Comparison of ENCODE assay signal across 20 cellular contexts in the genomic region with DNA sequence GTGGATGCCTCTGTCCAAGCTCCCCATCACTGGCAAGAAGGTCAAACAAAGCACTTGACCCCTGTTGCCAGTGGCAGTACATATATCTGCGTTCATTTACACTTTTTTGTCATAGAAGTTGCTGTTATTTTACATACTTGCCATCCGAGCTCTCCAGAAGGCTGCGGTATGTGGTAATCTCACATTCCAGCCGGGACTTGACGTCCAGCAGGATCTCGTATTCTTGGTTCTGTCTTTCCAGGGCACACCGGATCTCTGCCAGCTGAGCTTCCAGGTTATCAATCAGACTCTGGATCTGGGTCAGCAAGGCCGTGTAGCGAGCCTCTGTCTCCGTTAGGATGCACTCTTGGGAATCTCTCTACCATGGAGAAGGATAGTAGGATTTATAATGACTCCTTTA. TPM values are rescaled to one million over a fixed set of nuclear protein-coding genes. Genes with fewer than 3 reads are reported as not detected.
DNase-seq lines count a peak whose midpoint lies in the region; ATAC-seq, FAIRE-seq and TF ChIP-seq lines count a peak whose summit lies in the region.
"Had no signal": no experiment of that assay in that cellular context is flagged by ENCODE, and none has a peak within 500 bp of the region (broad histone marks: within the 10 kb centered on the region; RNA-seq: fewer than 3 reads in every experiment).

No MANE protein-coding gene starts in this region.

- DNase-seq in NCI-H226 = peak; percentile 50
- no peak for DNase-seq in H1 (ENCODE audit: low read depth in 1 of 2, low spot score in 2 of 2)
- peak; percentile 35 for DNase-seq in lung (ENCODE audit: low spot score)
- DNase-seq in globus pallidus (ENCODE audit: low spot score) = no peak
- DNase-seq in foreskin fibroblast = no peak
- DNase-seq in LoVo (ENCODE audit: low spot score) = no peak
- DNase-seq in NCI-H82 treated with DMSO at 0.1 percent for 48 hours (lab: John Stamatoyannopoulos, UW; ENCODE audit: unreplicated experiment) = no peak
- DNase-seq: activated CD4-positive, alpha-beta T cell treated with anti-CD3 and anti-CD28 coated beads for 36 hours; activated T-cell treated with anti-CD3 and anti-CD28 coated beads, Interleukin-2, amount 50 U/mL, for 4 hours; HCEC 1CT; heart right ventricle; left colon; MG63; naive thymus-derived CD8-positive, alpha-beta T cell; NCI-H2171 treated with DMSO at 0.1 percent for 48 hours; NCI-H526; RPMI8226; T-helper 17 cell had no signal

- no peak overlapping the region for H2BK120ac ChIP-seq in H1 (replicated peaks; ENCODE audit: low read depth, low read length)

- H4K8ac ChIP-seq in H1 (ENCODE audit: extremely low read depth, insufficient read depth, low read length) = peak overlapping the region; percentile 57; the same call in 1 of the 2 replicates

- H2BK20ac ChIP-seq in H1 (ENCODE audit: low read length) = no peak overlapping the region

- H2BK12ac ChIP-seq in H1 (ENCODE audit: low read depth, low read length) = no peak overlapping the region

- H3K27me3 ChIP-seq in H1 (replicated peaks in 1 of 4; ENCODE audit: control insufficient read depth in 3 of 4, extremely low read depth in 1 of 4, insufficient read depth in 3 of 4, low read length in 3 of 4) = no peaks in the 10 kb centered on the region
- H3K27me3 ChIP-seq in lung (ENCODE audit: control insufficient read depth, insufficient read depth) = no peaks in the 10 kb centered on the region
- H3K27me3 ChIP-seq: MG63, suprapubic skin had no signal

- no peaks in the 10 kb centered on the region for H3K79me2 ChIP-seq in H1 (ENCODE audit: control insufficient read depth in 1 of 2, insufficient read depth in 2 of 2, low read length in 2 of 2)

- no peak overlapping the region for H2AK5ac ChIP-seq in H1 (ENCODE audit: low read depth, low read length)

- H4K5ac ChIP-seq in H1 (ENCODE audit: insufficient read length, low read depth, low read length) = no peak overlapping the region

- no peak overlapping the region for H3K18ac ChIP-seq in H1 (ENCODE audit: extremely low read depth, low read length)

- H3K9me3 ChIP-seq in H1 (ENCODE audit: insufficient read depth in 2 of 2, low read depth in 1 of 2, low read length in 1 of 2) (no peaks in the 10 kb centered on the region), lung (ENCODE audit: control insufficient read depth in 2 of 2, insufficient read depth in 1 of 2, low read length in 1 of 2) (no peaks in the 10 kb centered on the region)
- H3K9me3 ChIP-seq: heart right ventricle, suprapubic skin had no signal

- TF ChIP-seq EP300 in H1 (IDR thresholded peaks at IDR 0.05; ENCODE audit: borderline replicate concordance in 1 of 2, low read depth in 2 of 2, low read length in 2 of 2) = no peak

- TF ChIP-seq CTCF in H1 (IDR thresholded peaks at IDR 0.05; ENCODE audit: control extremely low read depth in 1 of 3, insufficient read depth in 1 of 3, low read depth in 1 of 3, low read length in 3 of 3) (no peak), lung (IDR thresholded peaks at IDR 0.05; ENCODE audit: control extremely low read depth, extremely low read depth) (no peak), foreskin fibroblast (IDR thresholded peaks at IDR 0.05; ENCODE audit: low read depth, low read length) (no peak)

- H3K36me3 ChIP-seq in H1 (ENCODE audit: control insufficient read depth in 2 of 4, insufficient read depth in 4 of 4, low read length in 3 of 4) (no peaks in the 10 kb centered on the region), lung (ENCODE audit: control insufficient read depth in 2 of 2, insufficient read depth in 2 of 2, low read length in 2 of 2) (no peaks in the 10 kb centered on the region)
- H3K36me3 ChIP-seq: heart right ventricle, MG63, suprapubic skin had no signal

- H4K20me1 ChIP-seq in H1 (replicated peaks in 1 of 2; ENCODE audit: control insufficient read depth in 1 of 2, insufficient read depth in 2 of 2, low read length in 2 of 2) = no peaks in the 10 kb centered on the region

- no peak for FAIRE-seq in H1 (lab: Jason Lieb, UNC)

- 91% methylated on average over 10 of the region's 10 CpGs; no CpG with 5 or more reads in 1 of the 2 experiments for WGBS in H1 (ENCODE audit: extremely low coverage in 1 of 2, insufficient coverage in 1 of 2, insufficient read length in 1 of 2, insufficient replicate concordance in 2 of 2, low coverage in 1 of 2, low lambda C conversion rate in 2 of 2, missing lambda C conversion rate in 1 of 2), 2 experiments
- WGBS in lung, 2 donors = 49 to 67% methylated on average over 10 of the region's 10 CpGs

- H3K4ac ChIP-seq in H1 (replicated peaks; ENCODE audit: insufficient read length, low read depth, low read length) = no peak overlapping the region

- H3K4me2 ChIP-seq in H1 (ENCODE audit: insufficient read depth in 1 of 2, low read depth in 2 of 2, low read length in 2 of 2) = no peak overlapping the region

- TF ChIP-seq POLR2A in H1 (IDR thresholded peaks at IDR 0.05; ENCODE audit: control extremely low read depth in 1 of 2, low read depth in 2 of 2, low read length in 2 of 2) = no peak

- no peak for ATAC-seq in lung (ENCODE audit: insufficient read depth, low FRiP score)
- ATAC-seq: activated CD4-positive, alpha-beta T cell treated with anti-CD3 and anti-CD28 coated beads for 36 hours; activated T-cell treated with anti-CD3 and anti-CD28 coated beads, Interleukin-2, amount 50 U/mL, for 4 hours; heart right ventricle; left colon; naive thymus-derived CD8-positive, alpha-beta T cell; T-helper 17 cell had no signal

- no peak overlapping the region; a peak in 1 of 7 replicates for H3K9ac ChIP-seq in H1 (replicated peaks in 1 of 4; ENCODE audit: extremely low read depth in 1 of 4, low read depth in 3 of 4, low read length in 3 of 4)

- TF ChIP-seq RAD21 in H1 (IDR thresholded peaks at IDR 0.05 in 1 of 2, conservative IDR thresholded peaks at IDR 0.05 in 1 of 2; ENCODE audit: low read depth in 2 of 2, low read length in 2 of 2) = no peak

- H3K27ac ChIP-seq in H1 (ENCODE audit: low read depth, low read length) (no peak overlapping the region), lung (ENCODE audit: low read depth in 1 of 2, low read length in 1 of 2) (no peak overlapping the region)
- H3K27ac ChIP-seq: heart right ventricle, suprapubic skin had no signal

- H3K79me1 ChIP-seq in H1 (ENCODE audit: low read depth, low read length) = no peaks in the 10 kb centered on the region

- CTCF ChIA-PET in H1 (lab: Charles Lee; ENCODE audit: partially characterized antibody) = interaction anchor here (1.1 to 5.0 kb wide), 3 partner anchors 21 to 585 kb away, joined by 3 to 34 read pairs (median 3); no protein-coding TSS in a partner anchor

- peaks cover 0 to 7% (median 0%) of the 10 kb centered on the region in 4 experiments; a peak in 2 of 7 replicates for H3K4me1 ChIP-seq in H1 (replicated peaks in 1 of 4; ENCODE audit: control insufficient read depth in 3 of 4, insufficient read depth in 4 of 4, low read length in 3 of 4)
- no peaks in the 10 kb centered on the region for H3K4me1 ChIP-seq in lung (ENCODE audit: control insufficient read depth in 2 of 2, insufficient read depth in 2 of 2, low read length in 2 of 2)
- H3K4me1 ChIP-seq: heart right ventricle had no signal

- H2BK5ac ChIP-seq in H1 (ENCODE audit: low read depth, low read length) = no peak overlapping the region

- 0 out of 2 replicates have a peak overlapping the region, but pooled peaks have one; percentile 23 for H2BK15ac ChIP-seq in H1 (ENCODE audit: low read length)

- no peak overlapping the region for H3K56ac ChIP-seq in H1 (replicated peaks; ENCODE audit: insufficient read length, low read depth, low read length)

- no peaks in the 10 kb centered on the region for H3K23me2 ChIP-seq in H1 (ENCODE audit: low read depth, low read length)

- no peak overlapping the region for H2AFZ ChIP-seq in H1 (ENCODE audit: low read length)

- no peak overlapping the region for H4K91ac ChIP-seq in H1 (replicated peaks; ENCODE audit: insufficient read length, low read length)

- no peak overlapping the region for H3K14ac ChIP-seq in H1 (ENCODE audit: insufficient read length)

- H3K23ac ChIP-seq in H1 (ENCODE audit: insufficient read length) = no peak overlapping the region

- no peak overlapping the region for H3K4me3 ChIP-seq in H1 (ENCODE audit: extremely low read depth in 1 of 4, insufficient read depth in 2 of 4, low read depth in 3 of 4, low read length in 4 of 4)
- H3K4me3 ChIP-seq in lung = no peak overlapping the region
- H3K4me3 ChIP-seq in foreskin fibroblast (ENCODE audit: low read depth in 1 of 2, low read length in 2 of 2) = no peak overlapping the region
- H3K4me3 ChIP-seq: heart right ventricle, MG63, suprapubic skin had no signal

- POLR2A ChIA-PET in H1 (lab: Charles Lee; ENCODE audit: partially characterized antibody) = no interaction called here

RNA-seq across cellular contexts. Expression of a gene that starts 6.6 kb away (rescaled TPM):
- not detected in 2 replicates for total RNA-seq in H1 (2021; fragmentation: NEBNext Ultra II Directional; extraction: Animal tissue kit (Norgen Biotek cat#: 25700))
- not detected in 2 replicates for polyA plus RNA-seq in H1 (2011; rRNA removed)
- polyA plus RNA-seq in H1 (2011; cell fraction: cytosol; rRNA removed) = not detected
- not detected for polyA plus RNA-seq in H1 (2011; cell fraction: nucleus; rRNA removed)
- not detected in 4 replicates for polyA plus RNA-seq in H1 (2012, experiment 1 of 2)
- not detected for polyA plus RNA-seq in H1 (2012, experiment 2 of 2)
- not detected for polyA plus RNA-seq in H1 (2013, experiment 1 of 2)
- polyA plus RNA-seq in H1 (2013, experiment 2 of 2) = not detected
- not detected in 2 replicates for polyA minus RNA-seq in H1 (2011; rRNA and poly(A)+ RNA removed)
- not detected for polyA minus RNA-seq in H1 (2011; cell fraction: cytosol; rRNA and poly(A)+ RNA removed)
- not detected for polyA minus RNA-seq in H1 (2011; cell fraction: nucleus; rRNA and poly(A)+ RNA removed)
- not detected for total RNA-seq in lung
- polyA plus RNA-seq in lung = not detected
- total RNA-seq: activated CD4-positive, alpha-beta T cell treated with anti-CD3 and anti-CD28 coated beads for 36 hours; activated T-cell treated with anti-CD3 and anti-CD28 coated beads, Interleukin-2, amount 50 U/mL, for 4 hours; heart right ventricle; left colon; naive thymus-derived CD8-positive, alpha-beta T cell; T-helper 17 cell had no signal
- polyA plus RNA-seq: heart right ventricle; naive thymus-derived CD8-positive, alpha-beta T cell had no signal

RNA-seq across cellular contexts. Expression of a gene that starts 22.7 kb away (rescaled TPM):
- not detected in 2 replicates for total RNA-seq in H1 (2021; fragmentation: NEBNext Ultra II Directional; extraction: Animal tissue kit (Norgen Biotek cat#: 25700))
- not detected in 2 replicates for polyA plus RNA-seq in H1 (2011; rRNA removed)
- not detected for polyA plus RNA-seq in H1 (2011; cell fraction: cytosol; rRNA removed)
- polyA plus RNA-seq in H1 (2011; cell fraction: nucleus; rRNA removed) = not detected
- not detected in 4 replicates for polyA plus RNA-seq in H1 (2012, experiment 1 of 2)
- not detected for polyA plus RNA-seq in H1 (2012, experiment 2 of 2)
- not detected for polyA plus RNA-seq in H1 (2013, experiment 1 of 2)
- not detected for polyA plus RNA-seq in H1 (2013, experiment 2 of 2)
- polyA minus RNA-seq in H1 (2011; rRNA and poly(A)+ RNA removed) = not detected in 2 replicates
- polyA minus RNA-seq in H1 (2011; cell fraction: cytosol; rRNA and poly(A)+ RNA removed) = not detected
- polyA minus RNA-seq in H1 (2011; cell fraction: nucleus; rRNA and poly(A)+ RNA removed) = not detected
- total RNA-seq in lung = 1 to 10 TPM; 1.3 to 2.0 TPM
- polyA plus RNA-seq in lung = 1 to 10 TPM; 1.9 to 9.4 TPM
- total RNA-seq: activated CD4-positive, alpha-beta T cell treated with anti-CD3 and anti-CD28 coated beads for 36 hours; activated T-cell treated with anti-CD3 and anti-CD28 coated beads, Interleukin-2, amount 50 U/mL, for 4 hours; naive thymus-derived CD8-positive, alpha-beta T cell; T-helper 17 cell had no signal
- polyA plus RNA-seq: naive thymus-derived CD8-positive, alpha-beta T cell had no signal

RNA-seq across cellular contexts. Expression of a gene that starts 24.0 kb away (rescaled TPM):
- not detected in 2 replicates for total RNA-seq in H1 (2021; fragmentation: NEBNext Ultra II Directional; extraction: Animal tissue kit (Norgen Biotek cat#: 25700))
- polyA plus RNA-seq in H1 (2011; rRNA removed) = not detected in 2 replicates
- polyA plus RNA-seq in H1 (2011; cell fraction: cytosol; rRNA removed) = not detected
- not detected for polyA plus RNA-seq in H1 (2011; cell fraction: nucleus; rRNA removed)
- not detected in 4 replicates for polyA plus RNA-seq in H1 (2012, experiment 1 of 2)
- not detected for polyA plus RNA-seq in H1 (2012, experiment 2 of 2)
- polyA plus RNA-seq in H1 (2013, experiment 1 of 2) = not detected
- not detected for polyA plus RNA-seq in H1 (2013, experiment 2 of 2)
- polyA minus RNA-seq in H1 (2011; rRNA and poly(A)+ RNA removed) = not detected in 2 replicates
- not detected for polyA minus RNA-seq in H1 (2011; cell fraction: cytosol; rRNA and poly(A)+ RNA removed)
- polyA minus RNA-seq in H1 (2011; cell fraction: nucleus; rRNA and poly(A)+ RNA removed) = not detected
- not detected for total RNA-seq in lung
- under 1 TPM; 0.09 to 0.31 TPM for polyA plus RNA-seq in lung
- total RNA-seq: activated CD4-positive, alpha-beta T cell treated with anti-CD3 and anti-CD28 coated beads for 36 hours; activated T-cell treated with anti-CD3 and anti-CD28 coated beads, Interleukin-2, amount 50 U/mL, for 4 hours; heart right ventricle; naive thymus-derived CD8-positive, alpha-beta T cell; T-helper 17 cell had no signal
- polyA plus RNA-seq: heart right ventricle; naive thymus-derived CD8-positive, alpha-beta T cell had no signal

RNA-seq across cellular contexts. Expression of a gene that starts 33.8 kb away (rescaled TPM):
- total RNA-seq in H1 (2021; fragmentation: NEBNext Ultra II Directional; extraction: Animal tissue kit (Norgen Biotek cat#: 25700)) = not detected in 2 replicates
- polyA plus RNA-seq in H1 (2011; rRNA removed) (not detected in 2 replicates), lung (not detected)
- polyA plus RNA-seq in H1 (2011; cell fraction: cytosol; rRNA removed) = not detected
- polyA plus RNA-seq in H1 (2011; cell fraction: nucleus; rRNA removed) = not detected
- not detected in 4 replicates for polyA plus RNA-seq in H1 (2012, experiment 1 of 2)
- not detected for polyA plus RNA-seq in H1 (2012, experiment 2 of 2)
- polyA plus RNA-seq in H1 (2013, experiment 1 of 2) = not detected
- not detected for polyA plus RNA-seq in H1 (2013, experiment 2 of 2)
- not detected in 2 replicates for polyA minus RNA-seq in H1 (2011; rRNA and poly(A)+ RNA removed)
- not detected for polyA minus RNA-seq in H1 (2011; cell fraction: cytosol; rRNA and poly(A)+ RNA removed)
- not detected for polyA minus RNA-seq in H1 (2011; cell fraction: nucleus; rRNA and poly(A)+ RNA removed)
- not detected for total RNA-seq in lung
- total RNA-seq: activated CD4-positive, alpha-beta T cell treated with anti-CD3 and anti-CD28 coated beads for 36 hours; activated T-cell treated with anti-CD3 and anti-CD28 coated beads, Interleukin-2, amount 50 U/mL, for 4 hours; heart right ventricle; left colon; naive thymus-derived CD8-positive, alpha-beta T cell; osteoblast; T-helper 17 cell had no signal
- polyA plus RNA-seq: heart right ventricle; naive thymus-derived CD8-positive, alpha-beta T cell had no signal

RNA-seq across cellular contexts. Expression of a gene that starts 39.6 kb away (rescaled TPM):
- total RNA-seq in H1 (2021; fragmentation: NEBNext Ultra II Directional; extraction: Animal tissue kit (Norgen Biotek cat#: 25700)) = not detected in 2 replicates
- polyA plus RNA-seq in H1 (2011; rRNA removed) (not detected in 2 replicates), lung (under 1 TPM in 1 of 2 donors, not detected in 1; 0.94 TPM)
- polyA plus RNA-seq in H1 (2011; cell fraction: cytosol; rRNA removed) = not detected
- not detected for polyA plus RNA-seq in H1 (2011; cell fraction: nucleus; rRNA removed)
- polyA plus RNA-seq in H1 (2012, experiment 1 of 2) = not detected in 4 replicates
- not detected for polyA plus RNA-seq in H1 (2012, experiment 2 of 2)
- polyA plus RNA-seq in H1 (2013, experiment 1 of 2) = not detected
- polyA plus RNA-seq in H1 (2013, experiment 2 of 2) = not detected
- not detected in 2 replicates for polyA minus RNA-seq in H1 (2011; rRNA and poly(A)+ RNA removed)
- polyA minus RNA-seq in H1 (2011; cell fraction: cytosol; rRNA and poly(A)+ RNA removed) = not detected
- not detected for polyA minus RNA-seq in H1 (2011; cell fraction: nucleus; rRNA and poly(A)+ RNA removed)
- not detected for total RNA-seq in lung
- total RNA-seq: activated CD4-positive, alpha-beta T cell treated with anti-CD3 and anti-CD28 coated beads for 36 hours; activated T-cell treated with anti-CD3 and anti-CD28 coated beads, Interleukin-2, amount 50 U/mL, for 4 hours; heart right ventricle; left colon; naive thymus-derived CD8-positive, alpha-beta T cell; osteoblast; T-helper 17 cell had no signal
- polyA plus RNA-seq: heart right ventricle; naive thymus-derived CD8-positive, alpha-beta T cell had no signal

Comparison
In these comparisons a context has a peak if more than half of its experiments do, and no peak if none do; other contexts are left out.
1. DNase-seq: peak in NCI-H226 (single experiment) and lung (single experiment); none in H1 (0 of 2), globus pallidus (single experiment), foreskin fibroblast (0 of 2), LoVo (single experiment) and NCI-H82 treated with DMSO at 0.1 percent for 48 hours (single experiment).